ENCODE assay signal across 1 cellular context in genomic region chr2:96927420-96928171, GRCh38.
TF ChIP-seq lines count a peak whose summit lies in the region.

No MANE protein-coding gene starts in this region.

TF ChIP-seq in K562, 482 proteins besides CTCF, POLR2A, EP300 and RAD21 (continued from another document):
- TF ChIP-seq POLR2B (IDR thresholded peaks at IDR 0.05; ENCODE audit: low read depth, partially characterized antibody) (no peak), FOXK2 (conservative IDR thresholded peaks at IDR 0.05 in 1 of 2, IDR thresholded peaks at IDR 0.05 in 1 of 2; ENCODE audit: low read depth in 2 of 2) (no peak)
